ENCODE assay signal across 16 cellular contexts in genomic region chr12:24879644-24880043, GRCh38.
A peak's percentile ranks its signal among the peaks of the same experiment; 100 is the strongest.
DNase-seq lines count a peak whose midpoint lies in the region; ATAC-seq and TF ChIP-seq lines count a peak whose summit lies in the region.
"Had no signal": no experiment of that assay in that cellular context is flagged by ENCODE, and none has a peak within 500 bp of the region (broad histone marks: within the 10 kb centered on the region; RNA-seq: fewer than 3 reads in every experiment).

No MANE protein-coding gene starts in this region.

- H3K4me3 ChIP-seq in retinal pigment epithelial cell (ENCODE audit: low read length) (no peak overlapping the region), coronary artery (no peak overlapping the region)
- H3K4me3 ChIP-seq: BLaER1 treated with 17β-estradiol and CSF1 and Interleukin-3, amounts not matched to agents 10 nM and 100 nM had no signal

- no peak for TF ChIP-seq CTCF in retinal pigment epithelial cell (conservative IDR thresholded peaks at IDR 0.05; ENCODE audit: low read depth, low read length)
- TF ChIP-seq CTCF in coronary artery (IDR thresholded peaks at IDR 0.05), result no peak

- no peak for ATAC-seq in HG03108 (IDR thresholded peaks at IDR 0.05; ENCODE audit: unreplicated experiment)
- ATAC-seq: Panc1, Right ventricle myocardium inferior had no signal

- H3K27ac ChIP-seq in coronary artery, result no peak overlapping the region

- DNase-seq in EL, result peak; percentile 19
- DNase-seq in OCI-M1 (lab: John Stamatoyannopoulos, UW), result peak; percentile 15
- peak; percentile 55 for DNase-seq in iris pigment epithelial cell (ENCODE audit: low read depth)
- peak; percentile 53 for DNase-seq in retinal pigment epithelial cell (ENCODE audit: low read depth)
- no peak for DNase-seq in activated naive CD4-positive, alpha-beta T cell treated with anti-CD3 and anti-CD28 coated beads, Interleukin-2, amount 50 U/mL, for 16 hours
- DNase-seq in coronary artery (ENCODE audit: low spot score), result no peak
- no peak for DNase-seq in hypothalamus (lab: John Stamatoyannopoulos, UW)
- DNase-seq: H7, NCI-H1436, NCI-H2081, NCI-H69, SK-N-SH had no signal

Comparison
In these comparisons a context has a peak if more than half of its experiments do, and no peak if none do; other contexts are left out.
1. DNase-seq: peak in EL (single experiment), OCI-M1 (single experiment), iris pigment epithelial cell (single experiment) and retinal pigment epithelial cell (single experiment); none in activated naive CD4-positive, alpha-beta T cell treated with anti-CD3 and anti-CD28 coated beads, Interleukin-2, amount 50 U/mL, for 16 hours (single experiment), coronary artery (single experiment) and hypothalamus (0 of 51).